In the genomic region with DNA sequence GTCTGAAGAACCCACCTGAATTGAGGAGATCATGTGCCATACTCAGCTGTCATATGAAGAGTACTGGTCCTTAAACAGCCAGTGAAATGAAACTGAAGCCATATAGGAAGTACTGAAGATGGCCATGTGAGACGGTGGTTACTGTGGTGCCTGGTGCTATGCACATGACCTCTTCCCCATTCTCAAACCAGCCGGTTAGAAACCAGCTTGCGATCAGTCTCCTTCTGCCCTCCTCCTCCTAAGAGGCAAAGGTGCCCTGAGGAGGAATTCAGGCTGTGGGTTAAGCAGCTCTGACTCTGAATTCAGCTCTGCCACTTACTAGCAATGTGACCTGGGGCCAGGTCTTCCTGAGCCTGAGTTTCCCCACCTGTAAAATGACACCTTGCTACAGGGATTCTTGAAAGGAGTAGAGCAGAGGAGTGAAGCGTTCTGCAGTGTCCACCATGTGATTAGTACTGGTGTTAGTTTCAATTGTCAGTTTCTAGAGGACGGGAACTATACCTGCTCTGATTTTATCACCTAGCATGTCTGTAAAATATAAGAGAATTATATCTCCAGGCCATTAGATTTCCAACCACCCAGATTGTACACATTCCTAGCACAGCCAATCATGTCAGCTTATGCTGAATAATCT, we compare ENCODE assay signal across 1 cellular context.
TF ChIP-seq lines count a peak whose summit lies in the region.

No MANE protein-coding gene starts in this region.

TF ChIP-seq in HepG2, 621 proteins besides CTCF, POLR2A, EP300 and RAD21:
- no peak for TF ChIP-seq MLLT10 (CRISPR knock-in tag; IDR thresholded peaks at IDR 0.05)
- no peak for TF ChIP-seq YEATS2 (CRISPR knock-in tag; IDR thresholded peaks at IDR 0.05; ENCODE audit: borderline replicate concordance)
- TF ChIP-seq, protein P1, sequence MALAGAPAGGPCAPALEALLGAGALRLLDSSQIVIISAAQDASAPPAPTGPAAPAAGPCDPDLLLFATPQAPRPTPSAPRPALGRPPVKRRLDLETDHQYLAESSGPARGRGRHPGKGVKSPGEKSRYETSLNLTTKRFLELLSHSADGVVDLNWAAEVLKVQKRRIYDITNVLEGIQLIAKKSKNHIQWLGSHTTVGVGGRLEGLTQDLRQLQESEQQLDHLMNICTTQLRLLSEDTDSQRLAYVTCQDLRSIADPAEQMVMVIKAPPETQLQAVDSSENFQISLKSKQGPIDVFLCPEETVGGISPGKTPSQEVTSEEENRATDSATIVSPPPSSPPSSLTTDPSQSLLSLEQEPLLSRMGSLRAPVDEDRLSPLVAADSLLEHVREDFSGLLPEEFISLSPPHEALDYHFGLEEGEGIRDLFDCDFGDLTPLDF (CRISPR knock-in tag; IDR thresholded peaks at IDR 0.05) = no peak
- no peak for TF ChIP-seq PHB2 (IDR thresholded peaks at IDR 0.05; ENCODE audit: partially characterized antibody)
- TF ChIP-seq, protein P2, sequence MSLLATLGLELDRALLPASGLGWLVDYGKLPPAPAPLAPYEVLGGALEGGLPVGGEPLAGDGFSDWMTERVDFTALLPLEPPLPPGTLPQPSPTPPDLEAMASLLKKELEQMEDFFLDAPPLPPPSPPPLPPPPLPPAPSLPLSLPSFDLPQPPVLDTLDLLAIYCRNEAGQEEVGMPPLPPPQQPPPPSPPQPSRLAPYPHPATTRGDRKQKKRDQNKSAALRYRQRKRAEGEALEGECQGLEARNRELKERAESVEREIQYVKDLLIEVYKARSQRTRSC (CRISPR knock-in tag; IDR thresholded peaks at IDR 0.05; ENCODE audit: low read depth) = no peak
- TF ChIP-seq, protein P3, sequence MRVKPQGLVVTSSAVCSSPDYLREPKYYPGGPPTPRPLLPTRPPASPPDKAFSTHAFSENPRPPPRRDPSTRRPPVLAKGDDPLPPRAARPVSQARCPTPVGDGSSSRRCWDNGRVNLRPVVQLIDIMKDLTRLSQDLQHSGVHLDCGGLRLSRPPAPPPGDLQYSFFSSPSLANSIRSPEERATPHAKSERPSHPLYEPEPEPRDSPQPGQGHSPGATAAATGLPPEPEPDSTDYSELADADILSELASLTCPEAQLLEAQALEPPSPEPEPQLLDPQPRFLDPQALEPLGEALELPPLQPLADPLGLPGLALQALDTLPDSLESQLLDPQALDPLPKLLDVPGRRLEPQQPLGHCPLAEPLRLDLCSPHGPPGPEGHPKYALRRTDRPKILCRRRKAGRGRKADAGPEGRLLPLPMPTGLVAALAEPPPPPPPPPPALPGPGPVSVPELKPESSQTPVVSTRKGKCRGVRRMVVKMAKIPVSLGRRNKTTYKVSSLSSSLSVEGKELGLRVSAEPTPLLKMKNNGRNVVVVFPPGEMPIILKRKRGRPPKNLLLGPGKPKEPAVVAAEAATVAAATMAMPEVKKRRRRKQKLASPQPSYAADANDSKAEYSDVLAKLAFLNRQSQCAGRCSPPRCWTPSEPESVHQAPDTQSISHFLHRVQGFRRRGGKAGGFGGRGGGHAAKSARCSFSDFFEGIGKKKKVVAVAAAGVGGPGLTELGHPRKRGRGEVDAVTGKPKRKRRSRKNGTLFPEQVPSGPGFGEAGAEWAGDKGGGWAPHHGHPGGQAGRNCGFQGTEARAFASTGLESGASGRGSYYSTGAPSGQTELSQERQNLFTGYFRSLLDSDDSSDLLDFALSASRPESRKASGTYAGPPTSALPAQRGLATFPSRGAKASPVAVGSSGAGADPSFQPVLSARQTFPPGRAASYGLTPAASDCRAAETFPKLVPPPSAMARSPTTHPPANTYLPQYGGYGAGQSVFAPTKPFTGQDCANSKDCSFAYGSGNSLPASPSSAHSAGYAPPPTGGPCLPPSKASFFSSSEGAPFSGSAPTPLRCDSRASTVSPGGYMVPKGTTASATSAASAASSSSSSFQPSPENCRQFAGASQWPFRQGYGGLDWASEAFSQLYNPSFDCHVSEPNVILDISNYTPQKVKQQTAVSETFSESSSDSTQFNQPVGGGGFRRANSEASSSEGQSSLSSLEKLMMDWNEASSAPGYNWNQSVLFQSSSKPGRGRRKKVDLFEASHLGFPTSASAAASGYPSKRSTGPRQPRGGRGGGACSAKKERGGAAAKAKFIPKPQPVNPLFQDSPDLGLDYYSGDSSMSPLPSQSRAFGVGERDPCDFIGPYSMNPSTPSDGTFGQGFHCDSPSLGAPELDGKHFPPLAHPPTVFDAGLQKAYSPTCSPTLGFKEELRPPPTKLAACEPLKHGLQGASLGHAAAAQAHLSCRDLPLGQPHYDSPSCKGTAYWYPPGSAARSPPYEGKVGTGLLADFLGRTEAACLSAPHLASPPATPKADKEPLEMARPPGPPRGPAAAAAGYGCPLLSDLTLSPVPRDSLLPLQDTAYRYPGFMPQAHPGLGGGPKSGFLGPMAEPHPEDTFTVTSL (CRISPR knock-in tag; IDR thresholded peaks at IDR 0.05; ENCODE audit: borderline replicate concordance) = no peak
- TF ChIP-seq, protein P4, sequence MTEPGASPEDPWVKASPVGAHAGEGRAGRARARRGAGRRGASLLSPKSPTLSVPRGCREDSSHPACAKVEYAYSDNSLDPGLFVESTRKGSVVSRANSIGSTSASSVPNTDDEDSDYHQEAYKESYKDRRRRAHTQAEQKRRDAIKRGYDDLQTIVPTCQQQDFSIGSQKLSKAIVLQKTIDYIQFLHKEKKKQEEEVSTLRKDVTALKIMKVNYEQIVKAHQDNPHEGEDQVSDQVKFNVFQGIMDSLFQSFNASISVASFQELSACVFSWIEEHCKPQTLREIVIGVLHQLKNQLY (CRISPR knock-in tag; IDR thresholded peaks at IDR 0.05) = no peak
- no peak for TF ChIP-seq ZNF333 (CRISPR knock-in tag; IDR thresholded peaks at IDR 0.05; ENCODE audit: borderline replicate concordance)
- no peak for TF ChIP-seq ZNF766 (CRISPR knock-in tag; IDR thresholded peaks at IDR 0.05; ENCODE audit: borderline replicate concordance)
- TF ChIP-seq ZNF550 (CRISPR knock-in tag; IDR thresholded peaks at IDR 0.05; ENCODE audit: borderline replicate concordance) = no peak
- TF ChIP-seq, protein P5, sequence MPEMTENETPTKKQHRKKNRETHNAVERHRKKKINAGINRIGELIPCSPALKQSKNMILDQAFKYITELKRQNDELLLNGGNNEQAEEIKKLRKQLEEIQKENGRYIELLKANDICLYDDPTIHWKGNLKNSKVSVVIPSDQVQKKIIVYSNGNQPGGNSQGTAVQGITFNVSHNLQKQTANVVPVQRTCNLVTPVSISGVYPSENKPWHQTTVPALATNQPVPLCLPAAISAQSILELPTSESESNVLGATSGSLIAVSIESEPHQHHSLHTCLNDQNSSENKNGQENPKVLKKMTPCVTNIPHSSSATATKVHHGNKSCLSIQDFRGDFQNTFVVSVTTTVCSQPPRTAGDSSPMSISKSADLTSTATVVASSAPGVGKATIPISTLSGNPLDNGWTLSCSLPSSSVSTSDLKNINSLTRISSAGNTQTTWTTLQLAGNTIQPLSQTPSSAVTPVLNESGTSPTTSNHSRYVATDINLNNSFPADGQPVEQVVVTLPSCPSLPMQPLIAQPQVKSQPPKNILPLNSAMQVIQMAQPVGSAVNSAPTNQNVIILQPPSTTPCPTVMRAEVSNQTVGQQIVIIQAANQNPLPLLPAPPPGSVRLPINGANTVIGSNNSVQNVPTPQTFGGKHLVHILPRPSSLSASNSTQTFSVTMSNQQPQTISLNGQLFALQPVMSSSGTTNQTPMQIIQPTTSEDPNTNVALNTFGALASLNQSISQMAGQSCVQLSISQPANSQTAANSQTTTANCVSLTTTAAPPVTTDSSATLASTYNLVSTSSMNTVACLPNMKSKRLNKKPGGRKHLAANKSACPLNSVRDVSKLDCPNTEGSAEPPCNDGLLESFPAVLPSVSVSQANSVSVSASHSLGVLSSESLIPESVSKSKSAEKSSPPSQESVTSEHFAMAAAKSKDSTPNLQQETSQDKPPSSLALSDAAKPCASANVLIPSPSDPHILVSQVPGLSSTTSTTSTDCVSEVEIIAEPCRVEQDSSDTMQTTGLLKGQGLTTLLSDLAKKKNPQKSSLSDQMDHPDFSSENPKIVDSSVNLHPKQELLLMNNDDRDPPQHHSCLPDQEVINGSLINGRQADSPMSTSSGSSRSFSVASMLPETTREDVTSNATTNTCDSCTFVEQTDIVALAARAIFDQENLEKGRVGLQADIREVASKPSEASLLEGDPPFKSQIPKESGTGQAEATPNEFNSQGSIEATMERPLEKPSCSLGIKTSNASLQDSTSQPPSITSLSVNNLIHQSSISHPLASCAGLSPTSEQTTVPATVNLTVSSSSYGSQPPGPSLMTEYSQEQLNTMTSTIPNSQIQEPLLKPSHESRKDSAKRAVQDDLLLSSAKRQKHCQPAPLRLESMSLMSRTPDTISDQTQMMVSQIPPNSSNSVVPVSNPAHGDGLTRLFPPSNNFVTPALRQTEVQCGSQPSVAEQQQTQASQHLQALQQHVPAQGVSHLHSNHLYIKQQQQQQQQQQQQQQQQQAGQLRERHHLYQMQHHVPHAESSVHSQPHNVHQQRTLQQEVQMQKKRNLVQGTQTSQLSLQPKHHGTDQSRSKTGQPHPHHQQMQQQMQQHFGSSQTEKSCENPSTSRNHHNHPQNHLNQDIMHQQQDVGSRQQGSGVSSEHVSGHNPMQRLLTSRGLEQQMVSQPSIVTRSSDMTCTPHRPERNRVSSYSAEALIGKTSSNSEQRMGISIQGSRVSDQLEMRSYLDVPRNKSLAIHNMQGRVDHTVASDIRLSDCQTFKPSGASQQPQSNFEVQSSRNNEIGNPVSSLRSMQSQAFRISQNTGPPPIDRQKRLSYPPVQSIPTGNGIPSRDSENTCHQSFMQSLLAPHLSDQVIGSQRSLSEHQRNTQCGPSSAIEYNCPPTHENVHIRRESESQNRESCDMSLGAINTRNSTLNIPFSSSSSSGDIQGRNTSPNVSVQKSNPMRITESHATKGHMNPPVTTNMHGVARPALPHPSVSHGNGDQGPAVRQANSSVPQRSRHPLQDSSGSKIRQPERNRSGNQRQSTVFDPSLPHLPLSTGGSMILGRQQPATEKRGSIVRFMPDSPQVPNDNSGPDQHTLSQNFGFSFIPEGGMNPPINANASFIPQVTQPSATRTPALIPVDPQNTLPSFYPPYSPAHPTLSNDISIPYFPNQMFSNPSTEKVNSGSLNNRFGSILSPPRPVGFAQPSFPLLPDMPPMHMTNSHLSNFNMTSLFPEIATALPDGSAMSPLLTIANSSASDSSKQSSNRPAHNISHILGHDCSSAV (CRISPR knock-in tag; IDR thresholded peaks at IDR 0.05; ENCODE audit: borderline replicate concordance) = no peak
- TF ChIP-seq, protein P6, sequence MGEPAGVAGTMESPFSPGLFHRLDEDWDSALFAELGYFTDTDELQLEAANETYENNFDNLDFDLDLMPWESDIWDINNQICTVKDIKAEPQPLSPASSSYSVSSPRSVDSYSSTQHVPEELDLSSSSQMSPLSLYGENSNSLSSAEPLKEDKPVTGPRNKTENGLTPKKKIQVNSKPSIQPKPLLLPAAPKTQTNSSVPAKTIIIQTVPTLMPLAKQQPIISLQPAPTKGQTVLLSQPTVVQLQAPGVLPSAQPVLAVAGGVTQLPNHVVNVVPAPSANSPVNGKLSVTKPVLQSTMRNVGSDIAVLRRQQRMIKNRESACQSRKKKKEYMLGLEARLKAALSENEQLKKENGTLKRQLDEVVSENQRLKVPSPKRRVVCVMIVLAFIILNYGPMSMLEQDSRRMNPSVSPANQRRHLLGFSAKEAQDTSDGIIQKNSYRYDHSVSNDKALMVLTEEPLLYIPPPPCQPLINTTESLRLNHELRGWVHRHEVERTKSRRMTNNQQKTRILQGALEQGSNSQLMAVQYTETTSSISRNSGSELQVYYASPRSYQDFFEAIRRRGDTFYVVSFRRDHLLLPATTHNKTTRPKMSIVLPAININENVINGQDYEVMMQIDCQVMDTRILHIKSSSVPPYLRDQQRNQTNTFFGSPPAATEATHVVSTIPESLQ (CRISPR knock-in tag; conservative IDR thresholded peaks at IDR 0.05) = no peak
- no peak for TF ChIP-seq RAD51 (IDR thresholded peaks at IDR 0.05; ENCODE audit: borderline replicate concordance)
- TF ChIP-seq, protein P7, sequence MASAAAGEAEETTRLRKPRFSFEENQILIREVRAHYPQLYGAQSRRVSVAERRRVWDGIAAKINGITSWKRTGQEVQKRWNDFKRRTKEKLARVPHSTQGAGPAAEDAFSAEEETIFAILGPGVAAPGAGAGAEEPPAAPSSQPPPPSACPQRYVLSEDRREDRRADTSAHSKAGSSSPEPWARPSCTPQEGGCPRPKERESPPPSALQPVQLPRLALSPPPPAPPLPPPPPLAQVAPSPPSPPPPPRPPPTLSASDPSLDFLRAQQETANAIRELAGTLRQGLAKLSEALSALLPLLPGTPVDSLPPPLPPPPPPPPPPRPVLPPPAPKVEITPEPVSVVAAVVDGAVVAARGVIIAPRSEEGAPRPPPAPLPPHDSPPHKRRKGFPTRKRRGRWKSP (CRISPR knock-in tag; IDR thresholded peaks at IDR 0.05) = no peak
- no peak for TF ChIP-seq ZBTB8A (CRISPR knock-in tag; IDR thresholded peaks at IDR 0.05; ENCODE audit: borderline replicate concordance, low read depth)
- no peak for TF ChIP-seq ZNF552 (CRISPR knock-in tag; IDR thresholded peaks at IDR 0.05; ENCODE audit: borderline replicate concordance)
- TF ChIP-seq ISX (CRISPR knock-in tag; conservative IDR thresholded peaks at IDR 0.05) = no peak
TF ChIP-seq in HepG2: peak in this region for 0.
